23 cellular contexts compared by ENCODE assay signal in genomic region chr4:127686656-127687055, GRCh38. TPM values are rescaled to one million over a fixed set of nuclear protein-coding genes. Genes with fewer than 3 reads are reported as not detected.
DNase-seq lines count a peak whose midpoint lies in the region; ATAC-seq and TF ChIP-seq lines count a peak whose summit lies in the region.
"Had no signal": no experiment of that assay in that cellular context is flagged by ENCODE, and none has a peak within 500 bp of the region (broad histone marks: within the 10 kb centered on the region; RNA-seq: fewer than 3 reads in every experiment).

No MANE protein-coding gene starts in this region.

- peak; percentile 66 for DNase-seq in EL
- peak in 1 of 2 experiments; percentile 92 for DNase-seq in PC-9
- DNase-seq in choroid plexus epithelial cell (ENCODE audit: low read depth), result peak; percentile 47
- peak; percentile 26 for DNase-seq in lung microvascular endothelial cell (ENCODE audit: low read depth in 2 of 2)
- no peak for DNase-seq in central memory CD4-positive, alpha-beta T cell
- DNase-seq in SKM-1 (lab: John Stamatoyannopoulos, UW; ENCODE audit: unreplicated experiment), result no peak
- no peak for DNase-seq in activated naive CD4-positive, alpha-beta T cell treated with Interleukin-2 at 50 U/mL for 16 hours
- DNase-seq: activated CD4-positive, alpha-beta T cell treated with anti-CD3 and anti-CD28 coated beads, Interleukin-2, amount 50 U/mL, for 1 hour; Caco-2; cortex of kidney; erythroblast; heart left ventricle; KG1; naive thymus-derived CD8-positive, alpha-beta T cell; NCI-H1417 treated with DMSO at 0.1 percent for 48 hours; NCI-H2171 treated with DMSO at 0.1 percent for 48 hours; NCI-H82; posterior cingulate gyrus; stimulated activated CD4-positive, alpha-beta T cell treated with anti-CD3 and anti-CD28 coated beads, Interleukin-4, amount 100 ng/mL, for 4 hours; substantia nigra had no signal

- BruUV-seq in PC-9 (replicated peaks; lab: Mats Ljungman, UMichigan), result no TSS peak

- no peak overlapping the region for H3K4me3 ChIP-seq in PC-9
- H3K4me3 ChIP-seq in choroid plexus epithelial cell (ENCODE audit: low read depth, low read length), result no peak overlapping the region
- H3K4me3 ChIP-seq: heart left ventricle, skin epidermis, vagina had no signal

- H4K20me1 ChIP-seq in PC-9 (ENCODE audit: insufficient read depth), result no peaks in the 10 kb centered on the region

- H2AFZ ChIP-seq in PC-9, result no peak overlapping the region

- H3K4me1 ChIP-seq in PC-9 (replicated peaks; ENCODE audit: insufficient read depth), result peaks cover 21% of the 10 kb centered on the region
- H3K4me1 ChIP-seq: heart left ventricle, vagina had no signal

- no peaks in the 10 kb centered on the region for H3K79me2 ChIP-seq in PC-9 (ENCODE audit: low read depth)

- no peak for ATAC-seq in HG03135 (IDR thresholded peaks at IDR 0.05; ENCODE audit: unreplicated experiment)
- ATAC-seq: heart left ventricle; naive thymus-derived CD8-positive, alpha-beta T cell had no signal

- intact Hi-C loops in PC-9 (cut with micrococcal nuclease; ENCODE audit: unreplicated experiment), result no loop called here

- H3K27me3 ChIP-seq in PC-9 (ENCODE audit: insufficient read depth, low read depth), result no peaks in the 10 kb centered on the region
- H3K27me3 ChIP-seq: heart left ventricle, vagina had no signal

- no peaks in the 10 kb centered on the region for H3K9me2 ChIP-seq in PC-9 (ENCODE audit: insufficient read depth)

- peaks cover 7% of the 10 kb centered on the region; the same call in 1 of the 2 replicates for H3K36me3 ChIP-seq in PC-9 (ENCODE audit: low read depth)
- H3K36me3 ChIP-seq: vagina had no signal

- CTCF ChIA-PET in PC-9 (lab: Charles Lee), result interaction anchor here (0.6 kb wide), 1 partner anchor 20 kb away, joined by 3 read pairs; no protein-coding TSS in a partner anchor

- H3K27ac ChIP-seq in PC-9, result peak overlapping the region; percentile 38
- H3K27ac ChIP-seq: heart left ventricle, skin epidermis, vagina had no signal

- TF ChIP-seq CTCF in PC-9 (conservative IDR thresholded peaks at IDR 0.05), result no peak
- TF ChIP-seq CTCF in choroid plexus epithelial cell (conservative IDR thresholded peaks at IDR 0.05; ENCODE audit: low read depth, low read length), result no peak

- POLR2A ChIA-PET in PC-9 (lab: Charles Lee; ENCODE audit: unreplicated experiment), result interaction anchor here (0.6 kb wide), 2 partner anchors 64 to 131 kb away, joined by 3 read pairs; no protein-coding TSS in a partner anchor

- no peaks in the 10 kb centered on the region for H3K9me3 ChIP-seq in PC-9 (ENCODE audit: insufficient read depth, low read depth)
- H3K9me3 ChIP-seq: Caco-2, heart left ventricle, vagina had no signal

- peak overlapping the region; percentile 8 for H3K4me2 ChIP-seq in PC-9

- no peaks in the 10 kb centered on the region for H3F3A ChIP-seq in PC-9 (ENCODE audit: insufficient read depth, low read depth)

RNA-seq across cellular contexts. Expression of gene SLC25A31, which starts 43.5 kb away (rescaled TPM):
- total RNA-seq in PC-9 (2021) (not detected in 2 replicates), lung microvascular endothelial cell (not detected in 2 replicates)
- total RNA-seq: Caco-2; heart left ventricle; naive thymus-derived CD8-positive, alpha-beta T cell; vagina had no signal

RNA-seq across cellular contexts. Expression of gene INTU, which starts 53.9 kb away (rescaled TPM):
- total RNA-seq in PC-9 (2021), result 9.7 and 10.5 TPM in 2 replicates
- 1.2 and 1.3 TPM in 2 replicates for total RNA-seq in lung microvascular endothelial cell

Comparison
In these comparisons a context has a peak if more than half of its experiments do, and no peak if none do; other contexts are left out.
1. DNase-seq: peak in EL (single experiment), choroid plexus epithelial cell (single experiment) and lung microvascular endothelial cell (2 of 2); none in central memory CD4-positive, alpha-beta T cell (single experiment), SKM-1 (single experiment) and activated naive CD4-positive, alpha-beta T cell treated with Interleukin-2 at 50 U/mL for 16 hours (single experiment).